In genomic region chr2:189623049-189623448, GRCh38 we compare ENCODE assay signal across 1 cellular context.
TF ChIP-seq lines count a peak whose summit lies in the region.

No MANE protein-coding gene starts in this region.

TF ChIP-seq in GM12878, 131 proteins besides CTCF, POLR2A, EP300 and RAD21:
- TF ChIP-seq MYB (IDR thresholded peaks at IDR 0.05; ENCODE audit: borderline replicate concordance, low read depth, low read length) (no peak), KDM1A (IDR thresholded peaks at IDR 0.05; ENCODE audit: borderline replicate concordance) (no peak), ZBTB4 (CRISPR knock-in tag; IDR thresholded peaks at IDR 0.05) (no peak), HDGF (IDR thresholded peaks at IDR 0.05) (no peak), MEF2A (IDR thresholded peaks at IDR 0.05; ENCODE audit: insufficient read depth, low read depth, low read length) (no peak), RCOR1 (conservative IDR thresholded peaks at IDR 0.05; ENCODE audit: low read depth, low read length) (no peak), YY1 (IDR thresholded peaks at IDR 0.05; ENCODE audit: low read depth, low read length) (no peak), IRF3 (IDR thresholded peaks at IDR 0.05) (no peak), CBX3 (IDR thresholded peaks at IDR 0.05; ENCODE audit: borderline replicate concordance, low read depth) (no peak), NFYA (IDR thresholded peaks at IDR 0.05; ENCODE audit: borderline replicate concordance, low read depth, low read length) (no peak), IRF4 (IDR thresholded peaks at IDR 0.05; ENCODE audit: low read depth, low read length) (no peak), NR2C2 (IDR thresholded peaks at IDR 0.05; ENCODE audit: borderline replicate concordance, control insufficient read depth, insufficient read length, low read depth) (no peak)
- TF ChIP-seq, protein P1, sequence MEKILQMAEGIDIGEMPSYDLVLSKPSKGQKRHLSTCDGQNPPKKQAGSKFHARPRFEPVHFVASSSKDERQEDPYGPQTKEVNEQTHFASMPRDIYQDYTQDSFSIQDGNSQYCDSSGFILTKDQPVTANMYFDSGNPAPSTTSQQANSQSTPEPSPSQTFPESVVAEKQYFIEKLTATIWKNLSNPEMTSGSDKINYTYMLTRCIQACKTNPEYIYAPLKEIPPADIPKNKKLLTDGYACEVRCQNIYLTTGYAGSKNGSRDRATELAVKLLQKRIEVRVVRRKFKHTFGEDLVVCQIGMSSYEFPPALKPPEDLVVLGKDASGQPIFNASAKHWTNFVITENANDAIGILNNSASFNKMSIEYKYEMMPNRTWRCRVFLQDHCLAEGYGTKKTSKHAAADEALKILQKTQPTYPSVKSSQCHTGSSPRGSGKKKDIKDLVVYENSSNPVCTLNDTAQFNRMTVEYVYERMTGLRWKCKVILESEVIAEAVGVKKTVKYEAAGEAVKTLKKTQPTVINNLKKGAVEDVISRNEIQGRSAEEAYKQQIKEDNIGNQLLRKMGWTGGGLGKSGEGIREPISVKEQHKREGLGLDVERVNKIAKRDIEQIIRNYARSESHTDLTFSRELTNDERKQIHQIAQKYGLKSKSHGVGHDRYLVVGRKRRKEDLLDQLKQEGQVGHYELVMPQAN (conservative IDR thresholded peaks at IDR 0.05) = no peak
- TF ChIP-seq, protein P2, sequence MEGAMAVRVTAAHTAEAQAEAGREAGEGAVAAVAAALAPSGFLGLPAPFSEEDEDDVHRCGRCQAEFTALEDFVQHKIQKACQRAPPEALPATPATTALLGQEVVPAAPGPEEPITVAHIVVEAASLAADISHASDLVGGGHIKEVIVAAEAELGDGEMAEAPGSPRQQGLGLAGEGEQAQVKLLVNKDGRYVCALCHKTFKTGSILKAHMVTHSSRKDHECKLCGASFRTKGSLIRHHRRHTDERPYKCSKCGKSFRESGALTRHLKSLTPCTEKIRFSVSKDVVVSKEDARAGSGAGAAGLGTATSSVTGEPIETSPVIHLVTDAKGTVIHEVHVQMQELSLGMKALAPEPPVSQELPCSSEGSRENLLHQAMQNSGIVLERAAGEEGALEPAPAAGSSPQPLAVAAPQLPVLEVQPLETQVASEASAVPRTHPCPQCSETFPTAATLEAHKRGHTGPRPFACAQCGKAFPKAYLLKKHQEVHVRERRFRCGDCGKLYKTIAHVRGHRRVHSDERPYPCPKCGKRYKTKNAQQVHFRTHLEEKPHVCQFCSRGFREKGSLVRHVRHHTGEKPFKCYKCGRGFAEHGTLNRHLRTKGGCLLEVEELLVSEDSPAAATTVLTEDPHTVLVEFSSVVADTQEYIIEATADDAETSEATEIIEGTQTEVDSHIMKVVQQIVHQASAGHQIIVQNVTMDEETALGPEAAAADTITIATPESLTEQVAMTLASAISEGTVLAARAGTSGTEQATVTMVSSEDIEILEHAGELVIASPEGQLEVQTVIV (IDR thresholded peaks at IDR 0.05; ENCODE audit: borderline replicate concordance, partially characterized antibody) = no peak
- TF ChIP-seq, protein P3, sequence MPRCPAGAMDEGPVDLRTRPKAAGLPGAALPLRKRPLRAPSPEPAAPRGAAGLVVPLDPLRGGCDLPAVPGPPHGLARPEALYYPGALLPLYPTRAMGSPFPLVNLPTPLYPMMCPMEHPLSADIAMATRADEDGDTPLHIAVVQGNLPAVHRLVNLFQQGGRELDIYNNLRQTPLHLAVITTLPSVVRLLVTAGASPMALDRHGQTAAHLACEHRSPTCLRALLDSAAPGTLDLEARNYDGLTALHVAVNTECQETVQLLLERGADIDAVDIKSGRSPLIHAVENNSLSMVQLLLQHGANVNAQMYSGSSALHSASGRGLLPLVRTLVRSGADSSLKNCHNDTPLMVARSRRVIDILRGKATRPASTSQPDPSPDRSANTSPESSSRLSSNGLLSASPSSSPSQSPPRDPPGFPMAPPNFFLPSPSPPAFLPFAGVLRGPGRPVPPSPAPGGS (IDR thresholded peaks at IDR 0.05; ENCODE audit: borderline replicate concordance, insufficient read depth, low read depth, low read length, poor library complexity, severe bottlenecking) = no peak
